In the genomic region with DNA sequence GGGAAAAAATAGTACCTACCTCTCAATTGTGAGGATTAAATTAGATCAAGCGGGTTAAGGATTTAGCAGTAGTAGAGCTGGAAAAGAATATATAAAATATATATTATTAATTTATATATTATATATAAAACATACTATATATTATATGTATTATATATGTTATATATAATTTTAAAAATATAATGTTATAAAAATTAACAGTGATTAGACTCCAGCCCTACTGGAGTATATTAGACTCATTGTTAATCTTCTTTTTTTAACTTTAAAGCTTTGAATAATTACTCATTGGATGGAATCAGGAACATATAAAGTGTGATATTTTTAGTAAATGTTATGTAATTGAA, we compare ENCODE assay signal across 9 cellular contexts. TPM values are rescaled to one million over a fixed set of nuclear protein-coding genes. Genes with fewer than 3 reads are reported as not detected.
DNase-seq lines count a peak whose midpoint lies in the region; ATAC-seq and TF ChIP-seq lines count a peak whose summit lies in the region.
"Had no signal": no experiment of that assay in that cellular context is flagged by ENCODE, and none has a peak within 500 bp of the region (broad histone marks: within the 10 kb centered on the region; RNA-seq: fewer than 3 reads in every experiment).

No MANE protein-coding gene starts in this region.

- no peaks in the 10 kb centered on the region for H3K9me3 ChIP-seq in MG63

- intact Hi-C loops in dendritic cell treated with granulocyte-macrophage colony-stimulating factor and Interleukin-4, amounts not matched to agents 40 ng/mL and 50 ng/mL, for 4 days (cut with micrococcal nuclease) = loop anchor here (5.0 kb wide), 1 partner anchor 60 kb away; no protein-coding TSS in a partner anchor

- peaks cover 37% of the 10 kb centered on the region for H3K4me1 Mint-ChIP-seq in dendritic cell treated with granulocyte-macrophage colony-stimulating factor and Interleukin-4, amounts not matched to agents 40 ng/mL and 50 ng/mL, for 4 days (ENCODE audit: low read depth)
- H3K4me1 Mint-ChIP-seq in nephron = peaks cover 21% of the 10 kb centered on the region

- peaks cover 62% of the 10 kb centered on the region for H3K36me3 Mint-ChIP-seq in dendritic cell treated with granulocyte-macrophage colony-stimulating factor and Interleukin-4, amounts not matched to agents 40 ng/mL and 50 ng/mL, for 4 days (ENCODE audit: low read depth)
- peaks cover 8% of the 10 kb centered on the region for H3K36me3 Mint-ChIP-seq in nephron (ENCODE audit: low read depth)

- no peak for ATAC-seq in left lobe of liver
- ATAC-seq in GM21529 (IDR thresholded peaks at IDR 0.05; ENCODE audit: unreplicated experiment) = no peak

- H3K36me3 ChIP-seq in MG63 = no peaks in the 10 kb centered on the region

- DNase-seq in MG63 = no peak
- DNase-seq in AG08396 (ENCODE audit: low spot score) = no peak
- DNase-seq in left lobe of liver (ENCODE audit: low spot score) = no peak
- no peak for DNase-seq in NCI-H510A (lab: John Stamatoyannopoulos, UW)

- peak overlapping the region; percentile 73 for H3K4me3 ChIP-seq in MG63

- H3K9me3 Mint-ChIP-seq in dendritic cell treated with granulocyte-macrophage colony-stimulating factor and Interleukin-4, amounts not matched to agents 40 ng/mL and 50 ng/mL, for 4 days = no peaks in the 10 kb centered on the region
- no peaks in the 10 kb centered on the region for H3K9me3 Mint-ChIP-seq in nephron

- peak overlapping the region; percentile 95 for H3K27ac ChIP-seq in C4-2B

- TF ChIP-seq CTCF in C4-2B (conservative IDR thresholded peaks at IDR 0.05) (no peak), nephron (IDR thresholded peaks at IDR 0.05; ENCODE audit: unreplicated experiment in 3 of 3) (no peak)

- H3K27ac Mint-ChIP-seq in dendritic cell treated with granulocyte-macrophage colony-stimulating factor and Interleukin-4, amounts not matched to agents 40 ng/mL and 50 ng/mL, for 4 days = peak overlapping the region; percentile 96
- H3K27ac Mint-ChIP-seq in nephron = peak overlapping the region; percentile 99 to 100 (median 100)

- H3K4me3 Mint-ChIP-seq in dendritic cell treated with granulocyte-macrophage colony-stimulating factor and Interleukin-4, amounts not matched to agents 40 ng/mL and 50 ng/mL, for 4 days = peak overlapping the region; percentile 96
- peak overlapping the region; percentile 98 to 99 (median 99) for H3K4me3 Mint-ChIP-seq in nephron

- no peaks in the 10 kb centered on the region for H3K27me3 Mint-ChIP-seq in dendritic cell treated with granulocyte-macrophage colony-stimulating factor and Interleukin-4, amounts not matched to agents 40 ng/mL and 50 ng/mL, for 4 days
- peaks cover 5% of the 10 kb centered on the region for H3K27me3 Mint-ChIP-seq in nephron (ENCODE audit: low read depth)

- no peaks in the 10 kb centered on the region for H3K27me3 ChIP-seq in MG63

RNA-seq across cellular contexts. Expression of a gene that starts 0.4 kb away (rescaled TPM):
- 47.0 and 55.4 TPM in 2 replicates for total RNA-seq in MG63 (2014; rRNA removed; shearing (Covaris generic); ENCODE audit: low replicate concordance)
- total RNA-seq in left lobe of liver = 56.0 TPM

RNA-seq across cellular contexts. Expression of a gene that starts 0.6 kb away (rescaled TPM):
- total RNA-seq in MG63 (2014; rRNA removed; shearing (Covaris generic); ENCODE audit: low replicate concordance) = 1.4 and 10.1 TPM in 2 replicates
- 18.6 TPM for total RNA-seq in left lobe of liver

RNA-seq across cellular contexts. Expression of a gene that starts 9.9 kb away (rescaled TPM):
- not detected in 2 replicates for total RNA-seq in MG63 (2014; rRNA removed; shearing (Covaris generic); ENCODE audit: low replicate concordance)
- not detected for total RNA-seq in left lobe of liver
- total RNA-seq: renal cortical epithelial cell had no signal

RNA-seq across cellular contexts. Expression of a gene that starts 24.1 kb away (rescaled TPM):
- total RNA-seq in MG63 (2014; rRNA removed; shearing (Covaris generic); ENCODE audit: low replicate concordance) = 0.69 and 3.9 TPM in 2 replicates
- total RNA-seq in left lobe of liver = 0.48 TPM

RNA-seq across cellular contexts. Expression of a gene that starts 53.9 kb away (rescaled TPM):
- not detected in 2 replicates for total RNA-seq in MG63 (2014; rRNA removed; shearing (Covaris generic); ENCODE audit: low replicate concordance)
- total RNA-seq in left lobe of liver = 28.8 TPM
